In the genomic region with DNA sequence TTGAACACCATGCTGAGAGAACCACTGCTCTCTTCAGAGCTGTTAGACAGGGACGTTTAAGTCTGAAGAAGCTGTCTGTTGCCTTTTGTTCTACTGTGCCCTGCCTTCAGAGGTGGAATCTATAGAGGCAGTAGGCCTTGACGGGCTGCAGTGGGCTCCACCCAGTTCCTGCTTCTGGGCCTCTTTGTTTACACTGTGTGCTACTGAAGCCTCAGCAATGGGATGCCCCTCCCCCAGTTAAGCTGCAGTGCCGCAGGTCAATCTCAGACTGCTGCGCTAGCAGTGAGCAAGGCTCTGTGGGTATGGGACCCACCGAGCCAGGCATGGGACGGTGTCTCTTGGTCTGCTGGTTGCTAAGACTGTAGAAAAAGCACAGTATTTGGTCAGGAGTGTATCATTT, we compare ENCODE assay signal across 17 cellular contexts.
DNase-seq lines count a peak whose midpoint lies in the region; ATAC-seq and TF ChIP-seq lines count a peak whose summit lies in the region.
"Had no signal": no experiment of that assay in that cellular context is flagged by ENCODE, and none has a peak within 500 bp of the region (broad histone marks: within the 10 kb centered on the region; RNA-seq: fewer than 3 reads in every experiment).

No MANE protein-coding gene starts in this region.

- H3K27ac ChIP-seq in osteoblast (ENCODE audit: low read depth, low read length) = no peak overlapping the region
- H3K27ac ChIP-seq: GM23248 had no signal

- POLR2A ChIA-PET in WTC11 (lab: Charles Lee) = no interaction called here

- no peak overlapping the region for H3K4me2 ChIP-seq in osteoblast (ENCODE audit: insufficient read depth, low read length)

- no peak overlapping the region for H2AFZ ChIP-seq in osteoblast (ENCODE audit: low read length)
- H2AFZ ChIP-seq: GM23248 had no signal

- H4K20me1 ChIP-seq in osteoblast (ENCODE audit: insufficient read depth, low read length) = no peaks in the 10 kb centered on the region

- no peaks in the 10 kb centered on the region for H3K79me2 ChIP-seq in osteoblast (ENCODE audit: insufficient read depth, low read length)

- no peak overlapping the region for H3K4me3 Mint-ChIP-seq in WTC11
- no peak overlapping the region for H3K4me3 Mint-ChIP-seq in nephron progenitor cell

- H3K27ac Mint-ChIP-seq in WTC11 (no peak overlapping the region), nephron progenitor cell (no peak overlapping the region)

- no peaks in the 10 kb centered on the region for H3K9me3 ChIP-seq in osteoblast (ENCODE audit: low read depth, low read length)

- H3K4me3 ChIP-seq in NB4 (ENCODE audit: low read depth, low read length) = no peak overlapping the region
- no peak overlapping the region for H3K4me3 ChIP-seq in osteoblast (ENCODE audit: insufficient read depth, low read length)
- H3K4me3 ChIP-seq: GM23248, K562 had no signal

- H3K36me3 Mint-ChIP-seq in WTC11 = peaks cover 9% of the 10 kb centered on the region
- no peaks in the 10 kb centered on the region for H3K36me3 Mint-ChIP-seq in nephron progenitor cell (ENCODE audit: low read depth)

- H3K36me3 ChIP-seq in osteoblast (ENCODE audit: insufficient read depth, low read length) = no peaks in the 10 kb centered on the region

- CTCF ChIA-PET in WTC11 (lab: Charles Lee) = no interaction called here

- peaks cover 4% of the 10 kb centered on the region for H3K27me3 ChIP-seq in osteoblast (ENCODE audit: insufficient read depth, low read length)

- ATAC-seq in WTC11 = peak; percentile 95
- ATAC-seq: K562 had no signal

- no peaks in the 10 kb centered on the region; the same call in 1 of the 2 replicates for H3K27me3 Mint-ChIP-seq in WTC11 (ENCODE audit: low read depth)
- H3K27me3 Mint-ChIP-seq in nephron progenitor cell (ENCODE audit: low read depth, poor library complexity) = peaks cover 3% of the 10 kb centered on the region

- H3K4me1 ChIP-seq in osteoblast (ENCODE audit: insufficient read depth, low read length) = no peaks in the 10 kb centered on the region

- H3K4me1 Mint-ChIP-seq in WTC11 (peaks cover 3% of the 10 kb centered on the region; the same call in 1 of the 2 replicates), nephron progenitor cell (peaks cover 3% of the 10 kb centered on the region)

- H3K9me3 Mint-ChIP-seq in WTC11 (peaks cover 46% of the 10 kb centered on the region), nephron progenitor cell (peaks cover 41% of the 10 kb centered on the region)

- TF ChIP-seq POLR2A in NB4 (IDR thresholded peaks at IDR 0.05; ENCODE audit: extremely low read depth, insufficient read length) = no peak

- peak; percentile 13 for DNase-seq in DMS53 treated with DMSO at 0.1 percent for 48 hours (lab: John Stamatoyannopoulos, UW; ENCODE audit: unreplicated experiment)
- DNase-seq in NB4 (ENCODE audit: low read depth) = peak; percentile 7
- DNase-seq in WTC11 (ENCODE audit: low spot score) = no peak
- peak; percentile 3 for DNase-seq in nephron progenitor cell
- no peak for DNase-seq in NCI-H526 treated with DMSO at 0.1 percent for 48 hours (lab: John Stamatoyannopoulos, UW)
- DNase-seq in osteoblast (ENCODE audit: insufficient read length, low spot score, missing footprints) = no peak
- no peak for DNase-seq in NCI-H128 (lab: John Stamatoyannopoulos, UW; ENCODE audit: unreplicated experiment)
- DNase-seq: ACHN, C1 segment of cervical spinal cord, GDM1, GM23248, NCI-H1417, NCI-H187, NCI-H345, SIG-M5, T-helper 1 cell had no signal

- no peak for TF ChIP-seq CTCF in NB4 (IDR thresholded peaks at IDR 0.05; ENCODE audit: low read depth, low read length)
- no peak for TF ChIP-seq CTCF in WTC11 (IDR thresholded peaks at IDR 0.05)
- TF ChIP-seq CTCF in nephron progenitor cell (IDR thresholded peaks at IDR 0.05) = no peak
- TF ChIP-seq CTCF in osteoblast (IDR thresholded peaks at IDR 0.05; ENCODE audit: extremely low read depth, low read depth, low read length) = no peak

TF ChIP-seq in WTC11, 78 proteins besides CTCF, POLR2A, EP300 and RAD21:
- TF ChIP-seq EMX1 (CRISPR knock-in tag; IDR thresholded peaks at IDR 0.05) (no peak), CREB1 (CRISPR knock-in tag; IDR thresholded peaks at IDR 0.05) (no peak), FOXP1 (CRISPR knock-in tag; IDR thresholded peaks at IDR 0.05; ENCODE audit: borderline replicate concordance) (no peak), FOXJ3 (CRISPR knock-in tag; IDR thresholded peaks at IDR 0.05; ENCODE audit: borderline replicate concordance) (no peak), MYBL2 (CRISPR knock-in tag; IDR thresholded peaks at IDR 0.05) (no peak), GTF2I (CRISPR knock-in tag; conservative IDR thresholded peaks at IDR 0.05) (no peak), NFATC4 (CRISPR knock-in tag; IDR thresholded peaks at IDR 0.05) (no peak), ZNF317 (CRISPR knock-in tag; IDR thresholded peaks at IDR 0.05; ENCODE audit: borderline replicate concordance, low read depth) (no peak), NR1H2 (CRISPR knock-in tag; IDR thresholded peaks at IDR 0.05) (no peak), ATF1 (CRISPR knock-in tag; IDR thresholded peaks at IDR 0.05) (no peak), ZNF671 (CRISPR knock-in tag; IDR thresholded peaks at IDR 0.05) (no peak), NR3C1 (CRISPR knock-in tag; conservative IDR thresholded peaks at IDR 0.05; ENCODE audit: low read depth) (no peak)
- TF ChIP-seq, protein P1, sequence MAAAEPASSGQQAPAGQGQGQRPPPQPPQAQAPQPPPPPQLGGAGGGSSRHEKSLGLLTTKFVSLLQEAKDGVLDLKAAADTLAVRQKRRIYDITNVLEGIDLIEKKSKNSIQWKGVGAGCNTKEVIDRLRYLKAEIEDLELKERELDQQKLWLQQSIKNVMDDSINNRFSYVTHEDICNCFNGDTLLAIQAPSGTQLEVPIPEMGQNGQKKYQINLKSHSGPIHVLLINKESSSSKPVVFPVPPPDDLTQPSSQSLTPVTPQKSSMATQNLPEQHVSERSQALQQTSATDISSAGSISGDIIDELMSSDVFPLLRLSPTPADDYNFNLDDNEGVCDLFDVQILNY (CRISPR knock-in tag; IDR thresholded peaks at IDR 0.05) = no peak
- TF ChIP-seq, protein P2, sequence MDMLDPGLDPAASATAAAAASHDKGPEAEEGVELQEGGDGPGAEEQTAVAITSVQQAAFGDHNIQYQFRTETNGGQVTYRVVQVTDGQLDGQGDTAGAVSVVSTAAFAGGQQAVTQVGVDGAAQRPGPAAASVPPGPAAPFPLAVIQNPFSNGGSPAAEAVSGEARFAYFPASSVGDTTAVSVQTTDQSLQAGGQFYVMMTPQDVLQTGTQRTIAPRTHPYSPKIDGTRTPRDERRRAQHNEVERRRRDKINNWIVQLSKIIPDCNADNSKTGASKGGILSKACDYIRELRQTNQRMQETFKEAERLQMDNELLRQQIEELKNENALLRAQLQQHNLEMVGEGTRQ (CRISPR knock-in tag; IDR thresholded peaks at IDR 0.05) = no peak
- TF ChIP-seq, protein P3, sequence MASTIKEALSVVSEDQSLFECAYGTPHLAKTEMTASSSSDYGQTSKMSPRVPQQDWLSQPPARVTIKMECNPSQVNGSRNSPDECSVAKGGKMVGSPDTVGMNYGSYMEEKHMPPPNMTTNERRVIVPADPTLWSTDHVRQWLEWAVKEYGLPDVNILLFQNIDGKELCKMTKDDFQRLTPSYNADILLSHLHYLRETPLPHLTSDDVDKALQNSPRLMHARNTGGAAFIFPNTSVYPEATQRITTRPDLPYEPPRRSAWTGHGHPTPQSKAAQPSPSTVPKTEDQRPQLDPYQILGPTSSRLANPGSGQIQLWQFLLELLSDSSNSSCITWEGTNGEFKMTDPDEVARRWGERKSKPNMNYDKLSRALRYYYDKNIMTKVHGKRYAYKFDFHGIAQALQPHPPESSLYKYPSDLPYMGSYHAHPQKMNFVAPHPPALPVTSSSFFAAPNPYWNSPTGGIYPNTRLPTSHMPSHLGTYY (CRISPR knock-in tag; IDR thresholded peaks at IDR 0.05) = no peak
- TF ChIP-seq, protein P4, sequence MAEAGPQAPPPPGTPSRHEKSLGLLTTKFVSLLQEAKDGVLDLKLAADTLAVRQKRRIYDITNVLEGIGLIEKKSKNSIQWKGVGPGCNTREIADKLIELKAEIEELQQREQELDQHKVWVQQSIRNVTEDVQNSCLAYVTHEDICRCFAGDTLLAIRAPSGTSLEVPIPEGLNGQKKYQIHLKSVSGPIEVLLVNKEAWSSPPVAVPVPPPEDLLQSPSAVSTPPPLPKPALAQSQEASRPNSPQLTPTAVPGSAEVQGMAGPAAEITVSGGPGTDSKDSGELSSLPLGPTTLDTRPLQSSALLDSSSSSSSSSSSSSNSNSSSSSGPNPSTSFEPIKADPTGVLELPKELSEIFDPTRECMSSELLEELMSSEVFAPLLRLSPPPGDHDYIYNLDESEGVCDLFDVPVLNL (CRISPR knock-in tag; IDR thresholded peaks at IDR 0.05; ENCODE audit: borderline replicate concordance, low read depth) = no peak
TF ChIP-seq in WTC11: peak in this region for 0.

Comparison
In these comparisons a context has a peak if more than half of its experiments do, and no peak if none do; other contexts are left out.
1. DNase-seq: peak in DMS53 treated with DMSO at 0.1 percent for 48 hours (single experiment), NB4 (single experiment) and nephron progenitor cell (single experiment); none in WTC11 (single experiment), NCI-H526 treated with DMSO at 0.1 percent for 48 hours (single experiment), osteoblast (single experiment) and NCI-H128 (single experiment).